Comparison of ENCODE assay signal across 8 cellular contexts in the genomic region with DNA sequence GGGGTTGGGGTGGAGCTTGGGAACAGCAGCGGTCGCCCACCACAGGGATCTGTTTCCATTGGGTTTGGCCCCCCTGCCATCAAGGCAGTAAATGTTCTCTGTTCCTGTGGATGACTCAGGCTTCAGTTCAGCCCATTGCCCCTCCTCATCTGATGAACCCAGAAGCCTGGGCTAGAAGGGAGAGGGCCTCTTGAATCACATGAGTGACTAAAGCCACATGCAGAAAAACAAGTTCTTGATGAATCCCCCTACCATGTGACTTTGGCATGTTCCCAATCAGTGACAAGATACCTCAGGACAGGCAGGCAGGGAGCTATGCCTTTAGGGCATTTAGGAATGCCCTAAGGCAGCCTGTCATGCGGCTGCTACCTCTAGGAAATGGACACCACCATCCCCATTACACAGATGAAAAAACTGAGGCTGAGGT. TPM values are rescaled to one million over a fixed set of nuclear protein-coding genes. Genes with fewer than 3 reads are reported as not detected.
DNase-seq lines count a peak whose midpoint lies in the region; FAIRE-seq and TF ChIP-seq lines count a peak whose summit lies in the region.

No MANE protein-coding gene starts in this region.

- no peak for TF ChIP-seq CTCF in kidney (IDR thresholded peaks at IDR 0.05; ENCODE audit: borderline replicate concordance, extremely low read depth, insufficient read depth)

- FAIRE-seq in kidney (lab: Jason Lieb, UNC), result no peak

- intact Hi-C loops in kidney (cut with DNase I), result no loop called here

- peaks cover 0 to 9% of the 10 kb centered on the region in 2 donors for H3K4me1 ChIP-seq in kidney (ENCODE audit: control insufficient read depth in 1 of 2, insufficient read depth in 1 of 2, low read depth in 1 of 2, low read length in 2 of 2)

- DNase-seq in Ammon's horn (ENCODE audit: low spot score) (peak; percentile 27), NCI-H69 (lab: John Stamatoyannopoulos, UW) (peak; percentile 12), epithelial cell of prostate (ENCODE audit: low read depth, low spot score) (peak; percentile 93), non-pigmented ciliary epithelial cell (ENCODE audit: low read depth) (peak; percentile 67), 8988T (no peak), GDM1 (lab: John Stamatoyannopoulos, UW) (no peak), COLO829 (ENCODE audit: low spot score) (no peak), kidney (no peak)

- no peak overlapping the region for H3K9ac ChIP-seq in kidney (ENCODE audit: low read length in 2 of 2)

- no peaks in the 10 kb centered on the region for H3K36me3 ChIP-seq in kidney (ENCODE audit: control insufficient read depth in 1 of 2, insufficient read depth in 2 of 2, low read length in 2 of 2)

- no peak overlapping the region for H3K4me3 ChIP-seq in kidney (ENCODE audit: low read length in 2 of 2)

- H3K27ac ChIP-seq in epithelial cell of prostate (peak overlapping the region; percentile 80), kidney (ENCODE audit: low read depth in 2 of 2, low read length in 2 of 2) (no peak overlapping the region)

- H3K9me3 ChIP-seq in kidney (ENCODE audit: control insufficient read depth in 1 of 2, low read length in 2 of 2), result no peaks in the 10 kb centered on the region

RNA-seq across cellular contexts. Expression of a gene that starts 2.5 kb away (rescaled TPM):
- total RNA-seq in kidney, result 22.8 TPM
- polyA plus RNA-seq in kidney (ENCODE audit: insufficient read depth, low read depth, low replicate concordance), result 3.1 TPM

Comparison
In these comparisons a context has a peak if more than half of its experiments do, and no peak if none do; other contexts are left out.
1. DNase-seq: peak in Ammon's horn (single experiment), NCI-H69 (single experiment), epithelial cell of prostate (single experiment) and non-pigmented ciliary epithelial cell (single experiment); none in 8988T (single experiment), GDM1 (single experiment), COLO829 (single experiment) and kidney (single experiment).